ENCODE assay signal across 20 cellular contexts in the genomic region with DNA sequence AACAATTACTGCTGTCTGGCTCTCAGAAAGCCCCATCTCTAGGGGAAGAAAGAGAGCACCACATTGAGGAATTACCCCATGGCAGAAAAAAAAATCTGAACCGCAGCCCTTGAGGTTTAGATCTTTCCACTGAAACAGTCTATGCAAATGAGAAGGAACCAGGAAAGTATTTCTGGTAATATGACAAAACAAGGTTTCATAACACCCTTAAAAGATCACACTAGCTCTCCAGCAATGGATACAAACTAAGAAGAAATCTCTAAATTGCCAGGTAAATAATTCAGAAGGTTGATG.
DNase-seq lines count a peak whose midpoint lies in the region; ATAC-seq lines count a peak whose summit lies in the region.
"Had no signal": no experiment of that assay in that cellular context is flagged by ENCODE, and none has a peak within 500 bp of the region (broad histone marks: within the 10 kb centered on the region; RNA-seq: fewer than 3 reads in every experiment).

No MANE protein-coding gene starts in this region.

- no peaks in the 10 kb centered on the region for H3K27me3 ChIP-seq in CD8-positive, alpha-beta memory T cell (ENCODE audit: insufficient read depth, low read length, poor library complexity, severe bottlenecking)
- H3K27me3 ChIP-seq: hepatocyte, stomach had no signal

- no peaks in the 10 kb centered on the region for H3K27me3 Mint-ChIP-seq in CD8-positive, alpha-beta memory T cell
- H3K27me3 Mint-ChIP-seq: natural killer cell treated with Interleukin-12 subunit alpha and Interleukin-12 subunit beta and Interleukin-15 and Interleukin-18, amount 100 ng/mL, for 72 hours had no signal

- no peak for DNase-seq in stimulated activated CD4-positive, alpha-beta T cell treated with anti-CD3 and anti-CD28 coated beads, Interleukin-12 subunit alpha, Interleukin-12 subunit beta, amount 100 ng/mL, for 4 hours
- no peak for DNase-seq in NOMO-1 treated with DMSO at 0.1 percent for 48 hours (lab: John Stamatoyannopoulos, UW; ENCODE audit: unreplicated experiment)
- no peak for DNase-seq in CD8-positive, alpha-beta memory T cell
- DNase-seq in NCI-H2029 (lab: John Stamatoyannopoulos, UW), result no peak
- DNase-seq: activated T-cell treated with anti-CD3 and anti-CD28 coated beads for 4 hours, AML-193, cerebellar nuclear complex, DMS79, left ventricle myocardium inferior, NCI-H1417, PC-9, right cardiac atrium, stomach had no signal

- peak; percentile 77 for ATAC-seq in GM18868 (IDR thresholded peaks at IDR 0.05; ENCODE audit: unreplicated experiment)
- peak; percentile 87 for ATAC-seq in GM21529 (IDR thresholded peaks at IDR 0.05; ENCODE audit: unreplicated experiment)
- ATAC-seq in HG03025 (IDR thresholded peaks at IDR 0.05; ENCODE audit: low FRiP score, unreplicated experiment), result peak; percentile 68
- peak; percentile 68 for ATAC-seq in HG03565 (IDR thresholded peaks at IDR 0.05; ENCODE audit: unreplicated experiment)
- ATAC-seq: HCT116; natural killer cell treated with Interleukin-12 subunit alpha and Interleukin-12 subunit beta and Interleukin-15 and Interleukin-18, amount 100 ng/mL, for 72 hours; right cardiac atrium had no signal

- no peak overlapping the region for H3K27ac Mint-ChIP-seq in CD8-positive, alpha-beta memory T cell
- H3K27ac Mint-ChIP-seq: natural killer cell treated with Interleukin-12 subunit alpha and Interleukin-12 subunit beta and Interleukin-15 and Interleukin-18, amount 100 ng/mL, for 72 hours had no signal

- no peaks in the 10 kb centered on the region for H3K36me3 ChIP-seq in CD8-positive, alpha-beta memory T cell (ENCODE audit: insufficient read depth, low read length)
- H3K36me3 ChIP-seq: left ventricle myocardium inferior had no signal

- no peaks in the 10 kb centered on the region for H3K4me1 ChIP-seq in CD8-positive, alpha-beta memory T cell (ENCODE audit: insufficient read depth, low read length)
- H3K4me1 ChIP-seq: left ventricle myocardium inferior, stomach had no signal

- H3K4me1 Mint-ChIP-seq in CD8-positive, alpha-beta memory T cell, result no peaks in the 10 kb centered on the region

- CTCF ChIA-PET in CD8-positive, alpha-beta memory T cell (lab: Charles Lee), result no interaction called here

- POLR2A ChIA-PET in CD8-positive, alpha-beta memory T cell (lab: Charles Lee), result no interaction called here

- H3K27ac ChIP-seq in CD8-positive, alpha-beta memory T cell (ENCODE audit: low read depth, low read length), result no peak overlapping the region
- H3K27ac ChIP-seq: hepatocyte, left ventricle myocardium inferior, PC-9, stomach had no signal

- H3K4me3 ChIP-seq in CD8-positive, alpha-beta memory T cell (ENCODE audit: low read length), result no peak overlapping the region
- H3K4me3 ChIP-seq: hepatocyte, left ventricle myocardium inferior, PC-9, stomach had no signal

- H3K9me3 ChIP-seq in CD8-positive, alpha-beta memory T cell (ENCODE audit: low read length), result no peaks in the 10 kb centered on the region

- peaks cover 17 to 40% (median 22%) of the 10 kb centered on the region in 5 donors for H3K9me3 Mint-ChIP-seq in CD8-positive, alpha-beta memory T cell

- H3K4me3 Mint-ChIP-seq in CD8-positive, alpha-beta memory T cell, result no peak overlapping the region
- H3K4me3 Mint-ChIP-seq: natural killer cell treated with Interleukin-12 subunit alpha and Interleukin-12 subunit beta and Interleukin-15 and Interleukin-18, amount 100 ng/mL, for 72 hours had no signal

- no peaks in the 10 kb centered on the region for H3K36me3 Mint-ChIP-seq in CD8-positive, alpha-beta memory T cell
